ENCODE assay signal across 1 cellular context in genomic region chr10:133185916-133186315, GRCh38.
TF ChIP-seq lines count a peak whose summit lies in the region.

No MANE protein-coding gene starts in this region.

TF ChIP-seq in GM23338, 12 proteins besides CTCF, POLR2A, EP300 and RAD21 (continued from another document):
- TF ChIP-seq ZNF462 (CRISPR knock-in tag; IDR thresholded peaks at IDR 0.05) (no peak), EZH2 (IDR thresholded peaks at IDR 0.05; ENCODE audit: low read depth, unreplicated experiment) (no peak)
